Comparison of ENCODE assay signal across 8 cellular contexts in genomic region chr19:39390460-39390758, GRCh38. TPM values are rescaled to one million over a fixed set of nuclear protein-coding genes. Genes with fewer than 3 reads are reported as not detected.
DNase-seq lines count a peak whose midpoint lies in the region; ATAC-seq and TF ChIP-seq lines count a peak whose summit lies in the region.

No MANE protein-coding gene starts in this region.

- H3K36me3 Mint-ChIP-seq in activated T-cell treated with anti-CD3 and anti-CD28 coated beads, Interleukin-2, amount 50 U/mL, for 72 hours (ENCODE audit: insufficient read depth in 2 of 2), result peaks cover 11 to 34% of the 10 kb centered on the region in 2 donors

- H3K9me3 Mint-ChIP-seq in activated T-cell treated with anti-CD3 and anti-CD28 coated beads, Interleukin-2, amount 50 U/mL, for 72 hours, result no peaks in the 10 kb centered on the region

- peak overlapping the region; percentile 93 to 100 for H3K4me3 ChIP-seq in foreskin fibroblast (ENCODE audit: low read depth in 1 of 2, low read length in 2 of 2)

- peaks cover 46% of the 10 kb centered on the region for H3K4me1 Mint-ChIP-seq in activated T-cell treated with anti-CD3 and anti-CD28 coated beads, Interleukin-2, amount 50 U/mL, for 72 hours (ENCODE audit: low read depth)

- ATAC-seq in activated T-cell treated with anti-CD3 and anti-CD28 coated beads, Interleukin-2, amount 50 U/mL, for 72 hours (replicated peaks in 1 of 2), result no peak

- H3K4me3 Mint-ChIP-seq in activated T-cell treated with anti-CD3 and anti-CD28 coated beads, Interleukin-2, amount 50 U/mL, for 72 hours, result peak overlapping the region; percentile 99

- no peak for TF ChIP-seq CTCF in foreskin fibroblast (IDR thresholded peaks at IDR 0.05; ENCODE audit: low read depth, low read length)

- H3K27ac Mint-ChIP-seq in activated T-cell treated with anti-CD3 and anti-CD28 coated beads, Interleukin-2, amount 50 U/mL, for 72 hours, result peak overlapping the region; percentile 95

- no peaks in the 10 kb centered on the region for H3K27me3 Mint-ChIP-seq in activated T-cell treated with anti-CD3 and anti-CD28 coated beads, Interleukin-2, amount 50 U/mL, for 72 hours (ENCODE audit: low read depth)

- peak; percentile 59 for DNase-seq in activated gamma-delta T cell treated with anti-CD3 and anti-CD28 coated beads, Interleukin-2, amount 50 U/mL, for 16 hours (ENCODE audit: low read depth)
- DNase-seq in activated gamma-delta T cell (lab: John Stamatoyannopoulos, UW) (no peak), foreskin fibroblast (no peak), renal cortical epithelial cell (ENCODE audit: low read depth) (peak; percentile 33), OCI-M1 (lab: John Stamatoyannopoulos, UW) (no peak), NCI-H1092 treated with DMSO at 0.1 percent for 48 hours (lab: John Stamatoyannopoulos, UW) (no peak), NCI-H2227 treated with DMSO at 0.1 percent for 48 hours (lab: John Stamatoyannopoulos, UW) (no peak)
- no peak for DNase-seq in activated T-cell treated with anti-CD3 and anti-CD28 coated beads, Interleukin-2, amount 50 U/mL, for 72 hours

RNA-seq across cellular contexts. Expression of gene PAF1, which starts 0.5 kb away (rescaled TPM):
- total RNA-seq in activated T-cell treated with anti-CD3 and anti-CD28 coated beads, Interleukin-2, amount 50 U/mL, for 72 hours, result 10 to 100 TPM; 52.0 TPM
- 23.1 and 40.9 TPM in 2 replicates for total RNA-seq in renal cortical epithelial cell

RNA-seq across cellular contexts. Expression of gene MED29, which starts 0.8 kb away (rescaled TPM):
- 10 to 100 TPM; 26.4 to 34.3 TPM for total RNA-seq in activated T-cell treated with anti-CD3 and anti-CD28 coated beads, Interleukin-2, amount 50 U/mL, for 72 hours
- 19.3 and 29.7 TPM in 2 replicates for total RNA-seq in renal cortical epithelial cell

RNA-seq across cellular contexts. Expression of gene ZFP36, which starts 16.2 kb away (rescaled TPM):
- 100 to 1,000 TPM in 1 of 2 donors, 10 to 100 TPM in 1; 81.4 to 108 TPM for total RNA-seq in activated T-cell treated with anti-CD3 and anti-CD28 coated beads, Interleukin-2, amount 50 U/mL, for 72 hours
- 0.35 and 2.8 TPM in 2 replicates for total RNA-seq in renal cortical epithelial cell

RNA-seq across cellular contexts. Expression of gene PLEKHG2, which starts 22.1 kb away (rescaled TPM):
- total RNA-seq in activated T-cell treated with anti-CD3 and anti-CD28 coated beads, Interleukin-2, amount 50 U/mL, for 72 hours, result 10 to 100 TPM; 86.5 to 92.1 TPM
- 6.1 and 12.9 TPM in 2 replicates for total RNA-seq in renal cortical epithelial cell

RNA-seq across cellular contexts. Expression of gene RPS16, which starts 45.3 kb away (rescaled TPM):
- total RNA-seq in activated T-cell treated with anti-CD3 and anti-CD28 coated beads, Interleukin-2, amount 50 U/mL, for 72 hours, result 1,000 to 10,000 TPM; 3,177 to 3,644 TPM
- 34.7 and 44.3 TPM in 2 replicates for total RNA-seq in renal cortical epithelial cell

Comparison
In these comparisons a context has a peak if more than half of its experiments do, and no peak if none do; other contexts are left out.
1. DNase-seq: peak in activated gamma-delta T cell treated with anti-CD3 and anti-CD28 coated beads, Interleukin-2, amount 50 U/mL, for 16 hours (single experiment) and renal cortical epithelial cell (single experiment); none in activated gamma-delta T cell (single experiment), activated T-cell treated with anti-CD3 and anti-CD28 coated beads, Interleukin-2, amount 50 U/mL, for 72 hours (0 of 2), foreskin fibroblast (0 of 2), OCI-M1 (single experiment), NCI-H1092 treated with DMSO at 0.1 percent for 48 hours (single experiment) and NCI-H2227 treated with DMSO at 0.1 percent for 48 hours (single experiment).
2. RNA of gene ZFP36, which starts 16.2 kb away (total RNA-seq): 81.4 to 108 TPM in activated T-cell treated with anti-CD3 and anti-CD28 coated beads, Interleukin-2, amount 50 U/mL, for 72 hours; 0.35 to 2.8 TPM in renal cortical epithelial cell; every median in the first group is over 10 times any median in the second.